In genomic region chr4:25159837-25160713, GRCh38 we compare ENCODE assay signal across 7 cellular contexts.
DNase-seq lines count a peak whose midpoint lies in the region; ATAC-seq and TF ChIP-seq lines count a peak whose summit lies in the region.

SEPSECS (minus strand) TSS chr4:25160449; CDS start chr4:25160369, 80 bp downstream.

- peak within 1 kb of the TSS; percentile 83 for H3K4me3 ChIP-seq in astrocyte of the spinal cord (ENCODE audit: low read depth, low read length)

- TF ChIP-seq CTCF in astrocyte of the spinal cord (IDR thresholded peaks at IDR 0.05; ENCODE audit: low read depth, low read length) = no peak

- ATAC-seq in GM18508 (IDR thresholded peaks at IDR 0.05; ENCODE audit: insufficient read depth, unreplicated experiment) (peak; percentile 58), HG03025 (IDR thresholded peaks at IDR 0.05; ENCODE audit: low FRiP score, unreplicated experiment) (peak; percentile 88)

- peak; percentile 97 to 98 for DNase-seq in NCI-H2081 (lab: John Stamatoyannopoulos, UW)
- peak; percentile 98 for DNase-seq in T1000 (lab: John Stamatoyannopoulos, UW)
- peak; percentile 98 for DNase-seq in astrocyte of the spinal cord (ENCODE audit: low read depth, low spot score)
- peak; percentile 89 to 94 for DNase-seq in hippocampal formation (lab: John Stamatoyannopoulos, UW)
- DNase-seq in retina = peak; percentile 95

- in situ Hi-C loops in astrocyte of the spinal cord (cut with HindIII; ENCODE audit: low sequenced_read_pairs) = no loop called here

Comparison
In these comparisons a context has a peak if more than half of its experiments do, and no peak if none do; other contexts are left out.
1. Peak in every context shown above with its lines: DNase-seq, ATAC-seq and H3K4me3 ChIP-seq.